In genomic region chr11:35192347-35192746, GRCh38 we compare ENCODE assay signal across 1 cellular context.
TF ChIP-seq lines count a peak whose summit lies in the region.

No MANE protein-coding gene starts in this region.

TF ChIP-seq in HepG2, 621 proteins besides CTCF, POLR2A, EP300 and RAD21 (continued from another document):
- no peak for TF ChIP-seq ZNF280D (CRISPR knock-in tag; IDR thresholded peaks at IDR 0.05)
- peak; percentile 27; the same call in 1 of the 2 replicates for TF ChIP-seq CEBPB (IDR thresholded peaks at IDR 0.05; ENCODE audit: borderline replicate concordance, low read depth, low read length)
- no peak for TF ChIP-seq ZFP36 (IDR thresholded peaks at IDR 0.05; ENCODE audit: borderline replicate concordance, low read depth, low read length, partially characterized antibody)
- no peak for TF ChIP-seq FLYWCH1 (CRISPR knock-in tag; IDR thresholded peaks at IDR 0.05)
- 0 out of 2 replicates have a peak, but pooled peaks have one; percentile 24 for TF ChIP-seq ZMYM4 (CRISPR knock-in tag; IDR thresholded peaks at IDR 0.05)
- TF ChIP-seq PRPF4 (IDR thresholded peaks at IDR 0.05; ENCODE audit: low read depth, low read length, poor library complexity, severe bottlenecking): no peak
- peak; percentile 56; the same call in 1 of the 2 replicates for TF ChIP-seq ZNF292 (CRISPR knock-in tag; IDR thresholded peaks at IDR 0.05; ENCODE audit: borderline replicate concordance, low read depth)
- TF ChIP-seq AHR (CRISPR knock-in tag; IDR thresholded peaks at IDR 0.05): no peak
- peak; percentile 34; the same call in 1 of the 2 replicates for TF ChIP-seq PHF21A (CRISPR knock-in tag; IDR thresholded peaks at IDR 0.05)
- no peak for TF ChIP-seq TEF (CRISPR knock-in tag; IDR thresholded peaks at IDR 0.05)
- TF ChIP-seq LCORL (IDR thresholded peaks at IDR 0.05): no peak
- peak; percentile 20; the same call in 1 of the 2 replicates for TF ChIP-seq LCORL (CRISPR knock-in tag; IDR thresholded peaks at IDR 0.05)
- 0 out of 2 replicates have a peak, but pooled peaks have one; percentile 14 for TF ChIP-seq ZFY (CRISPR knock-in tag; IDR thresholded peaks at IDR 0.05)
- TF ChIP-seq DR1 (CRISPR knock-in tag; IDR thresholded peaks at IDR 0.05): no peak
- 0 out of 2 replicates have a peak, but pooled peaks have one; percentile 16 for TF ChIP-seq SALL1 (CRISPR knock-in tag; IDR thresholded peaks at IDR 0.05)
- peak; percentile 38 to 66; a peak in 2 of 4 replicates for TF ChIP-seq NR2F1 (CRISPR knock-in tag; IDR thresholded peaks at IDR 0.05)
- TF ChIP-seq GFI1 (CRISPR knock-in tag; IDR thresholded peaks at IDR 0.05; ENCODE audit: borderline replicate concordance): peak; percentile 31; the same call in 1 of the 2 replicates
- TF ChIP-seq HNF4A (CRISPR knock-in tag; IDR thresholded peaks at IDR 0.05): peak; percentile 56
- no peak for TF ChIP-seq ZNF253 (CRISPR knock-in tag; IDR thresholded peaks at IDR 0.05; ENCODE audit: borderline replicate concordance)
- peak; percentile 59; the same call in 1 of the 2 replicates for TF ChIP-seq NR2F6 (IDR thresholded peaks at IDR 0.05)
- TF ChIP-seq NR2F6 (CRISPR knock-in tag; IDR thresholded peaks at IDR 0.05): peak; percentile 59
- TF ChIP-seq ZNF335 (CRISPR knock-in tag; IDR thresholded peaks at IDR 0.05): no peak
